In genomic region chr9:94156549-94157407, GRCh38 we compare ENCODE assay signal across 8 cellular contexts.
DNase-seq lines count a peak whose midpoint lies in the region; ATAC-seq and TF ChIP-seq lines count a peak whose summit lies in the region.

No MANE protein-coding gene starts in this region.

- H4K20me1 ChIP-seq in PC-3 (ENCODE audit: low read length), result no peaks in the 10 kb centered on the region

- H3K27me3 ChIP-seq in PC-3 (ENCODE audit: low read length) (no peaks in the 10 kb centered on the region), psoas muscle (ENCODE audit: insufficient read depth in 3 of 3, low read length in 2 of 3) (no peaks in the 10 kb centered on the region)

- no peak overlapping the region for H3K4me3 ChIP-seq in PC-3 (ENCODE audit: low read length)
- no peak overlapping the region for H3K4me3 ChIP-seq in fibroblast of the aortic adventitia (ENCODE audit: low read depth, low read length)
- peak overlapping the region; percentile 10 for H3K4me3 ChIP-seq in psoas muscle

- H3K9me3 ChIP-seq in PC-3 (ENCODE audit: low read length), result no peaks in the 10 kb centered on the region
- no peaks in the 10 kb centered on the region for H3K9me3 ChIP-seq in psoas muscle

- no peaks in the 10 kb centered on the region for H3F3A ChIP-seq in PC-3 (ENCODE audit: low read length, unreplicated experiment)

- no peaks in the 10 kb centered on the region for H3K9me2 ChIP-seq in PC-3 (replicated peaks; ENCODE audit: low read length)

- no peak overlapping the region for H3K9ac ChIP-seq in PC-3 (ENCODE audit: low read length)

- WGBS in psoas muscle, 3 donors, result 50 to 54% (median 52%) methylated on average over 18 of the region's 18 CpGs

- no peaks in the 10 kb centered on the region for H3K79me2 ChIP-seq in PC-3 (ENCODE audit: low read length)

- no TSS peak for BruUV-seq in PC-3 (replicated peaks; lab: Mats Ljungman, UMichigan)

- CTCF ChIA-PET in PC-3 (lab: Charles Lee), result no interaction called here

- H3K4me1 ChIP-seq in PC-3 (ENCODE audit: insufficient read depth, low read length) (peaks cover 10% of the 10 kb centered on the region; the same call in 1 of the 2 replicates), psoas muscle (peaks cover 15% of the 10 kb centered on the region)

- ATAC-seq in PC-3 (peak; percentile 54), psoas muscle (peak; percentile 61 to 92 (median 79)), GM18873 (IDR thresholded peaks at IDR 0.05; ENCODE audit: low FRiP score, unreplicated experiment) (no peak), GM18502 (IDR thresholded peaks at IDR 0.05; ENCODE audit: poor library complexity, unreplicated experiment) (no peak), HG03442 (IDR thresholded peaks at IDR 0.05; ENCODE audit: unreplicated experiment) (no peak)

- H3K27ac ChIP-seq in PC-3 (ENCODE audit: low read length), result no peak overlapping the region
- H3K27ac ChIP-seq in psoas muscle, result peak overlapping the region; percentile 54

- peak overlapping the region; percentile 16; the same call in 1 of the 2 replicates for H2AFZ ChIP-seq in PC-3 (ENCODE audit: low read length)

- intact Hi-C loops in PC-3 (cut with micrococcal nuclease) (no loop called here), psoas muscle (cut with DNase I) (no loop called here)

- peak; percentile 84 for DNase-seq in Daoy (ENCODE audit: low read depth)
- peak; percentile 38 for DNase-seq in PC-3
- peak; percentile 78 for DNase-seq in fibroblast of the aortic adventitia (ENCODE audit: low read depth)
- DNase-seq in psoas muscle, result peak; percentile 71 to 78
- no peak for DNase-seq in activated gamma-delta T cell treated with Interleukin-2 at 50 U/mL for 16 hours

- POLR2A ChIA-PET in PC-3 (lab: Charles Lee; ENCODE audit: unreplicated experiment), result interaction anchor here (0.6 to 1.0 kb wide), 2 partner anchors 13 to 93 kb away, joined by 5 to 22 read pairs; no protein-coding TSS in a partner anchor

- H3K36me3 ChIP-seq in PC-3 (ENCODE audit: low read depth, low read length), result no peaks in the 10 kb centered on the region
- no peaks in the 10 kb centered on the region for H3K36me3 ChIP-seq in psoas muscle (ENCODE audit: insufficient read depth in 1 of 2, low read depth in 1 of 2)

- TF ChIP-seq CTCF in PC-3 (conservative IDR thresholded peaks at IDR 0.05; ENCODE audit: low read depth, low read length) (no peak), fibroblast of the aortic adventitia (IDR thresholded peaks at IDR 0.05; ENCODE audit: insufficient read depth, low read length) (no peak), psoas muscle (IDR thresholded peaks at IDR 0.05) (no peak)

- H3K4me2 ChIP-seq in PC-3 (ENCODE audit: low read length), result no peak overlapping the region

Comparison
In these comparisons a context has a peak if more than half of its experiments do, and no peak if none do; other contexts are left out.
1. ATAC-seq: peak in PC-3 (single experiment) and psoas muscle (4 of 4); none in GM18873 (single experiment), GM18502 (single experiment) and HG03442 (single experiment).